Comparison of ENCODE assay signal across 10 cellular contexts in the genomic region with DNA sequence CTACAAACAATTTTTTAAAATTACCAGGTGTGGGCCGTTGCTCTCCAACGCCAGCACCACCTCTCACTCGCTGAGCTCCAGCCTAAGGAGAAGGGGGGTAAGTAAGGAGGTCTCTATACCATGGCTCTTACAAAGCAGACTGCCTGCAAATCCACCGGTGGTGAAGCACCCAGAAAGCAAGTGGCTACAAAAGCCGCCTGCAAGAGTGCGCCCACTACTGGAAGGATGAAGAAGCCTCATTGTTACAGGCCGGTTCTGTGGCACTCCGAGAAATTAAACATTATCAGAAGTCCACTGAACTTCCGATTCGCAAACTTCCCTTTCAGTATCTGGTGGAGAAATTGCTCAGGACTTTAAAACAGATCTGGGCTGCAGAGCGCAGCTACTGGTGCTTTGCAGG. TPM values are rescaled to one million over a fixed set of nuclear protein-coding genes. Genes with fewer than 3 reads are reported as not detected.
DNase-seq lines count a peak whose midpoint lies in the region; ATAC-seq and TF ChIP-seq lines count a peak whose summit lies in the region.
"Had no signal": no experiment of that assay in that cellular context is flagged by ENCODE, and none has a peak within 500 bp of the region (broad histone marks: within the 10 kb centered on the region; RNA-seq: fewer than 3 reads in every experiment).

No MANE protein-coding gene starts in this region.

- DNase-seq in activated T-cell treated with anti-CD3 and anti-CD28 coated beads, Interleukin-2, amount 50 U/mL, for 72 hours = peak; percentile 4 to 9
- DNase-seq in activated T-cell treated with anti-CD3 and anti-CD28 coated beads, Interleukin-2, amount 50 U/mL, for 1 hour = no peak
- DNase-seq in KBM-7 = peak; percentile 14
- DNase-seq in cerebellar cortex (ENCODE audit: low spot score) = peak; percentile 19
- DNase-seq in retinal pigment epithelial cell (ENCODE audit: low read depth) = no peak
- no peak for DNase-seq in NCI-H1105 treated with DMSO at 0.1 percent for 48 hours (lab: John Stamatoyannopoulos, UW)
- DNase-seq in natural killer cell = no peak
- DNase-seq: heart left ventricle, NCI-H2227 treated with DMSO at 0.1 percent for 48 hours had no signal

- no peak overlapping the region for H3K4me3 ChIP-seq in retinal pigment epithelial cell (ENCODE audit: low read length)
- H3K4me3 ChIP-seq: heart left ventricle had no signal

- peaks cover 7% of the 10 kb centered on the region for H3K4me1 Mint-ChIP-seq in activated T-cell treated with anti-CD3 and anti-CD28 coated beads, Interleukin-2, amount 50 U/mL, for 72 hours (ENCODE audit: low read depth)
- no peaks in the 10 kb centered on the region for H3K4me1 Mint-ChIP-seq in natural killer cell

- H3K27ac Mint-ChIP-seq in activated T-cell treated with anti-CD3 and anti-CD28 coated beads, Interleukin-2, amount 50 U/mL, for 72 hours = no peak overlapping the region
- no peak overlapping the region for H3K27ac Mint-ChIP-seq in natural killer cell

- H3K4me3 Mint-ChIP-seq in activated T-cell treated with anti-CD3 and anti-CD28 coated beads, Interleukin-2, amount 50 U/mL, for 72 hours = no peak overlapping the region
- H3K4me3 Mint-ChIP-seq in natural killer cell = no peak overlapping the region

- peak; percentile 43 for TF ChIP-seq CTCF in retinal pigment epithelial cell (conservative IDR thresholded peaks at IDR 0.05; ENCODE audit: low read depth, low read length)
- no peak for TF ChIP-seq CTCF in natural killer cell (IDR thresholded peaks at IDR 0.05)

- H3K9me3 Mint-ChIP-seq in activated T-cell treated with anti-CD3 and anti-CD28 coated beads, Interleukin-2, amount 50 U/mL, for 72 hours = no peaks in the 10 kb centered on the region
- no peaks in the 10 kb centered on the region for H3K9me3 Mint-ChIP-seq in natural killer cell

- intact Hi-C loops in natural killer cell (cut with micrococcal nuclease) = no loop called here

- ATAC-seq in activated T-cell treated with anti-CD3 and anti-CD28 coated beads, Interleukin-2, amount 50 U/mL, for 72 hours (replicated peaks in 1 of 2) = no peak
- no peak for ATAC-seq in HG02763 (IDR thresholded peaks at IDR 0.05; ENCODE audit: unreplicated experiment)
- no peak for ATAC-seq in natural killer cell
- ATAC-seq: heart left ventricle had no signal

- no peaks in the 10 kb centered on the region for H3K36me3 Mint-ChIP-seq in activated T-cell treated with anti-CD3 and anti-CD28 coated beads, Interleukin-2, amount 50 U/mL, for 72 hours (ENCODE audit: insufficient read depth in 2 of 2)
- H3K36me3 Mint-ChIP-seq in natural killer cell = no peaks in the 10 kb centered on the region

- in situ Hi-C loops in KBM-7 (cut with MboI; ENCODE audit: low pct_unique_long_range_greater_than_20kb, low sequenced_read_pairs) = no loop called here

- H3K27me3 Mint-ChIP-seq in activated T-cell treated with anti-CD3 and anti-CD28 coated beads, Interleukin-2, amount 50 U/mL, for 72 hours (ENCODE audit: low read depth) = peaks cover 8% of the 10 kb centered on the region
- peaks cover 17 to 39% of the 10 kb centered on the region in 2 donors for H3K27me3 Mint-ChIP-seq in natural killer cell (ENCODE audit: low read depth in 2 of 2)

RNA-seq across cellular contexts. Expression of a gene that starts 46.0 kb away (rescaled TPM):
- total RNA-seq in activated T-cell treated with anti-CD3 and anti-CD28 coated beads, Interleukin-2, amount 50 U/mL, for 72 hours = under 1 TPM; 0.42 to 0.50 TPM
- not detected for total RNA-seq in natural killer cell

Comparison
In these comparisons a context has a peak if more than half of its experiments do, and no peak if none do; other contexts are left out.
1. DNase-seq: peak in activated T-cell treated with anti-CD3 and anti-CD28 coated beads, Interleukin-2, amount 50 U/mL, for 72 hours (2 of 2), KBM-7 (single experiment) and cerebellar cortex (single experiment); none in activated T-cell treated with anti-CD3 and anti-CD28 coated beads, Interleukin-2, amount 50 U/mL, for 1 hour (single experiment), retinal pigment epithelial cell (single experiment), NCI-H1105 treated with DMSO at 0.1 percent for 48 hours (single experiment) and natural killer cell (single experiment).